Comparison of ENCODE assay signal across 30 cellular contexts in the genomic region with DNA sequence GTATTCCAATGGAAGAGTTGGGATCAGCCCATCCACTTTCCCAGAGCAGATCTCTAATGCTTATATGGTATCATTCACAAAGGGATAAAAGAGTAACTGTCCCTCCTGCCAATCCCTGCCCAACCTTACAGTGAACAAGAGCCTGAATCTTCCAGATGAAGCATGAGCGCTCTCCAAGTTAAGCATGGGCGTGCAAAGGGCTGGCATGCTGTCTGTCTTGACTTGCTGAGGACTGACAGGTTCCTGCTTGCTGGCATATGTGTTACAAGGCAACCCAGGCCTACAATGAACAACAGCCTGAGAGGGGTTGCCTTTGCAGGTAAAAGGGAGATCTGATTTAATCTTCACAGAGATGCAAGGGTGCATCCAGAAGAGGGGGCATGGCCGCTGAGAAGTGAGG.
"Had no signal": no experiment of that assay in that cellular context is flagged by ENCODE, and none has a peak within 500 bp of the region (broad histone marks: within the 10 kb centered on the region; RNA-seq: fewer than 3 reads in every experiment).

No MANE protein-coding gene starts in this region.

- H3K27ac Mint-ChIP-seq: activated B cell treated with CpG ODN at 0.5 μM for 24 hours; activated CD4-positive, alpha-beta memory T cell treated with anti-CD3 and anti-CD28 coated beads for 36 hours; activated CD4-positive, alpha-beta T cell treated with anti-CD3 and anti-CD28 coated beads, Interleukin-2, amount 10 ng/mL, durations not matched to agents 24 days and 14 days; activated naive CD4-positive, alpha-beta T cell treated with anti-CD3 and anti-CD28 coated beads for 36 hours; activated naive CD8-positive, alpha-beta T cell treated with anti-CD3 and anti-CD28 coated beads, Interleukin-2, amount 10 ng/mL, durations not matched to agents 7 days and 5 days; activated T-helper 17 cell treated with anti-CD3 and anti-CD28 coated beads, Interleukin-2, amount 50 U/mL, for 72 hours; T-cell had no signal

- H3K36me3 ChIP-seq: adrenal gland, MG63 had no signal

- H3K9me3 ChIP-seq: adrenal gland, MG63 had no signal

- H3K4me3 Mint-ChIP-seq: activated B cell treated with CpG ODN at 0.5 μM for 24 hours; activated CD4-positive, alpha-beta memory T cell treated with anti-CD3 and anti-CD28 coated beads for 36 hours; activated CD4-positive, alpha-beta T cell treated with anti-CD3 and anti-CD28 coated beads, Interleukin-2, amount 10 ng/mL, durations not matched to agents 24 days and 14 days; activated naive CD4-positive, alpha-beta T cell treated with anti-CD3 and anti-CD28 coated beads for 36 hours; activated naive CD8-positive, alpha-beta T cell treated with anti-CD3 and anti-CD28 coated beads, Interleukin-2, amount 10 ng/mL, durations not matched to agents 7 days and 5 days; activated T-helper 17 cell treated with anti-CD3 and anti-CD28 coated beads, Interleukin-2, amount 50 U/mL, for 72 hours; T-cell had no signal

- H3K36me3 Mint-ChIP-seq: activated CD4-positive, alpha-beta memory T cell treated with anti-CD3 and anti-CD28 coated beads for 36 hours; T-cell had no signal

- H3K4me3 ChIP-seq: adrenal gland, MG63, SK-N-MC had no signal

- H3K4me1 ChIP-seq: adrenal gland had no signal

- FAIRE-seq: RCC 7860, TTC549 had no signal

- H3K27me3 ChIP-seq: adrenal gland, MG63 had no signal

- H3K9me3 Mint-ChIP-seq: activated B cell treated with CpG ODN at 0.5 μM for 24 hours; activated CD4-positive, alpha-beta memory T cell treated with anti-CD3 and anti-CD28 coated beads for 36 hours; activated CD4-positive, alpha-beta T cell treated with anti-CD3 and anti-CD28 coated beads, Interleukin-2, amount 10 ng/mL, durations not matched to agents 24 days and 14 days; activated naive CD4-positive, alpha-beta T cell treated with anti-CD3 and anti-CD28 coated beads for 36 hours; activated naive CD8-positive, alpha-beta T cell treated with anti-CD3 and anti-CD28 coated beads, Interleukin-2, amount 10 ng/mL, durations not matched to agents 7 days and 5 days; activated T-helper 17 cell treated with anti-CD3 and anti-CD28 coated beads, Interleukin-2, amount 50 U/mL, for 72 hours; T-cell had no signal

- DNase-seq: activated B cell treated with CpG ODN at 0.5 μM for 24 hours; activated CD4-positive, alpha-beta memory T cell treated with anti-CD3 and anti-CD28 coated beads for 36 hours; activated CD4-positive, alpha-beta T cell treated with anti-CD3 and anti-CD28 coated beads for 1 hour; activated CD4-positive, alpha-beta T cell treated with anti-CD3 and anti-CD28 coated beads, Interleukin-2, amount 10 ng/mL, durations not matched to agents 24 days and 14 days; activated gamma-delta T cell; activated naive CD4-positive, alpha-beta T cell treated with anti-CD3 and anti-CD28 coated beads for 36 hours; activated naive CD8-positive, alpha-beta T cell treated with anti-CD3 and anti-CD28 coated beads, Interleukin-2, amount 10 ng/mL, durations not matched to agents 7 days and 5 days; activated T-cell treated with anti-CD3 and anti-CD28 coated beads for 4 hours; activated T-cell treated with anti-CD3 and anti-CD28 coated beads, Interleukin-2, amount 50 U/mL, for 48 hours; adrenal gland; anterior cingulate cortex; MG63; MV-4-11; NCI-H1092 treated with DMSO at 0.1 percent for 48 hours; NCI-H1417 treated with DMSO at 0.1 percent for 48 hours; NCI-H1694; NCI-H2029; NCI-H2107; NCI-H2171 treated with DMSO at 0.1 percent for 48 hours; NCI-H226; NCI-H510A; NCI-H526 treated with DMSO at 0.1 percent for 48 hours; NCI-H82; T-cell; T-helper 2 cell; T1000 had no signal

- H3K27me3 Mint-ChIP-seq: activated B cell treated with CpG ODN at 0.5 μM for 24 hours; activated CD4-positive, alpha-beta memory T cell treated with anti-CD3 and anti-CD28 coated beads for 36 hours; activated T-helper 17 cell treated with anti-CD3 and anti-CD28 coated beads, Interleukin-2, amount 50 U/mL, for 72 hours had no signal

- H3K27ac ChIP-seq: adrenal gland, SK-N-MC had no signal
